Comparison of ENCODE assay signal across 22 cellular contexts in genomic region chr20:17884318-17885003, GRCh38.
DNase-seq lines count a peak whose midpoint lies in the region; ATAC-seq, FAIRE-seq and TF ChIP-seq lines count a peak whose summit lies in the region.
"Had no signal": no experiment of that assay in that cellular context is flagged by ENCODE, and none has a peak within 500 bp of the region (broad histone marks: within the 10 kb centered on the region; RNA-seq: fewer than 3 reads in every experiment).

No MANE protein-coding gene starts in this region.

- H4K5ac ChIP-seq in H9 (ENCODE audit: insufficient read length, low read depth, low read length) (no peak overlapping the region), H1 (ENCODE audit: insufficient read length, low read depth, low read length) (no peak overlapping the region)

- H3K4me3 Mint-ChIP-seq in H9: no peak overlapping the region
- peak overlapping the region; percentile 30 for H3K4me3 Mint-ChIP-seq in neural crest cell
- H3K4me3 Mint-ChIP-seq: IgD-negative memory B cell had no signal

- H3K27me3 Mint-ChIP-seq in H9 (ENCODE audit: low read depth): no peaks in the 10 kb centered on the region; the same call in none of the 2 replicates
- H3K27me3 Mint-ChIP-seq in neural crest cell (ENCODE audit: low read depth): no peaks in the 10 kb centered on the region

- no peak overlapping the region for H3K4ac ChIP-seq in H9 (ENCODE audit: low read depth, low read length)
- H3K4ac ChIP-seq in H1 (replicated peaks; ENCODE audit: insufficient read length, low read depth, low read length): no peak overlapping the region

- no peak overlapping the region for H3K27ac ChIP-seq in BLaER1
- H3K27ac ChIP-seq in H9 (ENCODE audit: insufficient read length, low read depth, low read length): no peak overlapping the region
- no peak overlapping the region for H3K27ac ChIP-seq in H1 (ENCODE audit: low read depth, low read length)
- H3K27ac ChIP-seq: HL-60 had no signal

- peaks cover 26% of the 10 kb centered on the region in 2 experiments for H3K4me1 Mint-ChIP-seq in H9
- peaks cover 63% of the 10 kb centered on the region for H3K4me1 Mint-ChIP-seq in neural crest cell
- H3K4me1 Mint-ChIP-seq: IgD-negative memory B cell had no signal

- H3K27ac Mint-ChIP-seq in H9 (no peak overlapping the region; a peak in 1 of 7 replicates), neural crest cell (ENCODE audit: unreplicated experiment) (peak overlapping the region; percentile 59)
- H3K27ac Mint-ChIP-seq: IgD-negative memory B cell had no signal

- H3K14ac ChIP-seq in H9 (ENCODE audit: insufficient read depth, low read length): no peak overlapping the region
- no peak overlapping the region for H3K14ac ChIP-seq in H1 (ENCODE audit: insufficient read length)

- no peak for TF ChIP-seq EP300 in H1 (IDR thresholded peaks at IDR 0.05; ENCODE audit: borderline replicate concordance in 1 of 2, low read depth in 2 of 2, low read length in 2 of 2)

- no peak overlapping the region for H2BK20ac ChIP-seq in H9 (ENCODE audit: low read depth, low read length, poor library complexity, severe bottlenecking)
- H2BK20ac ChIP-seq in H1 (ENCODE audit: low read length): no peak overlapping the region

- H3K79me2 ChIP-seq in H9 (ENCODE audit: insufficient read depth, low read length): no peaks in the 10 kb centered on the region
- H3K79me2 ChIP-seq in H1 (ENCODE audit: control insufficient read depth in 1 of 2, insufficient read depth in 2 of 2, low read length in 2 of 2): no peaks in the 10 kb centered on the region

- no peak overlapping the region for H3K4me3 ChIP-seq in BLaER1
- H3K4me3 ChIP-seq in H1 (ENCODE audit: extremely low read depth in 1 of 4, insufficient read depth in 2 of 4, low read depth in 3 of 4, low read length in 4 of 4): no peak overlapping the region
- H3K4me3 ChIP-seq: HAP-1 had no signal

- H3K18ac ChIP-seq in H9 (ENCODE audit: insufficient read length, low read depth, low read length) (no peak overlapping the region), H1 (ENCODE audit: extremely low read depth, low read length) (no peak overlapping the region; the same call in none of the 2 replicates)

- peaks cover 32% of the 10 kb centered on the region for H3K4me1 ChIP-seq in BLaER1
- H3K4me1 ChIP-seq in H9 (ENCODE audit: insufficient read depth, low read length): no peaks in the 10 kb centered on the region
- H3K4me1 ChIP-seq in H1 (replicated peaks in 1 of 4; ENCODE audit: control insufficient read depth in 3 of 4, insufficient read depth in 4 of 4, low read length in 3 of 4): peaks cover 3 to 11% (median 7%) of the 10 kb centered on the region in 4 experiments
- H3K4me1 ChIP-seq: HAP-1 had no signal

- H2BK120ac ChIP-seq in H9 (ENCODE audit: low read depth, low read length, poor library complexity, severe bottlenecking) (no peak overlapping the region), H1 (replicated peaks; ENCODE audit: low read depth, low read length) (no peak overlapping the region)

- H2BK12ac ChIP-seq in H9 (ENCODE audit: insufficient read length, low read depth, low read length): no peak overlapping the region
- 0 out of 2 replicates have a peak overlapping the region, but pooled peaks have one; percentile 12 for H2BK12ac ChIP-seq in H1 (ENCODE audit: low read depth, low read length)

- no peak overlapping the region for H3T11ph ChIP-seq in H9 (ENCODE audit: low read length)

- H3K36me3 Mint-ChIP-seq in H9 (ENCODE audit: insufficient read depth in 1 of 3, low read depth in 3 of 3) (peaks cover 3 to 11% (median 5%) of the 10 kb centered on the region in 3 experiments; a peak in 5 of 7 replicates), neural crest cell (ENCODE audit: low read depth) (no peaks in the 10 kb centered on the region)

- H4K8ac ChIP-seq in H9 (replicated peaks; ENCODE audit: insufficient read length, low read depth, low read length) (no peak overlapping the region), H1 (ENCODE audit: extremely low read depth, insufficient read depth, low read length) (no peak overlapping the region)

- no peak for ATAC-seq in GM18907 (IDR thresholded peaks at IDR 0.05; ENCODE audit: unreplicated experiment)
- ATAC-seq: SK-N-SH treated with all-trans-retinoic acid at 6 μM for 48 hours had no signal

- H3K23me2 ChIP-seq in H9 (ENCODE audit: insufficient read length, low read depth, low read length, poor library complexity, severe bottlenecking): no peaks in the 10 kb centered on the region
- no peaks in the 10 kb centered on the region for H3K23me2 ChIP-seq in H1 (ENCODE audit: low read depth, low read length)

- DNase-seq in H9 (no peak), H1 (ENCODE audit: low read depth in 1 of 2, low spot score in 2 of 2) (no peak), neural crest cell (ENCODE audit: low read depth, low spot score) (no peak), KG1 (lab: John Stamatoyannopoulos, UW) (no peak)
- no peak for DNase-seq in effector CD8-positive, alpha-beta T cell (lab: John Stamatoyannopoulos, UW)
- DNase-seq: DMS 273 treated with DMSO at 0.1 percent for 48 hours, DND-41, NCI-H1092 treated with DMSO at 0.1 percent for 48 hours, NCI-H146, NCI-H2081 treated with DMSO at 0.1 percent for 48 hours, NCI-H2227 treated with DMSO at 0.1 percent for 48 hours, NCI-H510A treated with DMSO at 0.1 percent for 48 hours, NCI-H82, OCI-M1, SIG-M5 had no signal

- H4K20me1 ChIP-seq in BLaER1: no peaks in the 10 kb centered on the region
- H4K20me1 ChIP-seq in H9 (ENCODE audit: control insufficient read depth, insufficient read depth, insufficient read length): no peaks in the 10 kb centered on the region
- no peaks in the 10 kb centered on the region for H4K20me1 ChIP-seq in H1 (replicated peaks in 1 of 2; ENCODE audit: control insufficient read depth in 1 of 2, insufficient read depth in 2 of 2, low read length in 2 of 2)

- H4K91ac ChIP-seq in H9 (ENCODE audit: insufficient read length, low read depth, low read length): no peak overlapping the region
- H4K91ac ChIP-seq in H1 (replicated peaks; ENCODE audit: insufficient read length, low read length): no peak overlapping the region

- peaks cover 8 to 11% of the 10 kb centered on the region in 2 experiments for H3K9me3 Mint-ChIP-seq in H9
- no peaks in the 10 kb centered on the region for H3K9me3 Mint-ChIP-seq in neural crest cell

- H3K4me2 ChIP-seq in BLaER1 (0 out of 2 replicates have a peak overlapping the region, but pooled peaks have one; percentile 42), H9 (ENCODE audit: insufficient read depth, insufficient read length, low read length) (no peak overlapping the region), H1 (ENCODE audit: insufficient read depth in 1 of 2, low read depth in 2 of 2, low read length in 2 of 2) (no peak overlapping the region)

- H3K9ac ChIP-seq in BLaER1: no peak overlapping the region
- no peak overlapping the region for H3K9ac ChIP-seq in H9 (ENCODE audit: extremely low read depth, insufficient read length, low read length)
- no peak overlapping the region for H3K9ac ChIP-seq in H1 (replicated peaks in 1 of 4; ENCODE audit: extremely low read depth in 1 of 4, low read depth in 3 of 4, low read length in 3 of 4)

- no peaks in the 10 kb centered on the region for H3K27me3 ChIP-seq in BLaER1
- H3K27me3 ChIP-seq in H9 (ENCODE audit: insufficient read depth, low read length): no peaks in the 10 kb centered on the region
- H3K27me3 ChIP-seq in H1 (replicated peaks in 1 of 4; ENCODE audit: control insufficient read depth in 3 of 4, extremely low read depth in 1 of 4, insufficient read depth in 3 of 4, low read length in 3 of 4): no peaks in the 10 kb centered on the region

- FAIRE-seq in H1 (lab: Jason Lieb, UNC): no peak
- FAIRE-seq: G401.6 had no signal

- H2AFZ ChIP-seq in H9 (ENCODE audit: low read length) (no peak overlapping the region), H1 (ENCODE audit: low read length) (no peak overlapping the region)

- H3K36me3 ChIP-seq in BLaER1 (no peaks in the 10 kb centered on the region), H1 (ENCODE audit: control insufficient read depth in 2 of 4, insufficient read depth in 4 of 4, low read length in 3 of 4) (no peaks in the 10 kb centered on the region)
- H3K36me3 ChIP-seq: HAP-1 had no signal

- H3K56ac ChIP-seq in H9 (ENCODE audit: insufficient read length, low read depth, low read length) (no peak overlapping the region), H1 (replicated peaks; ENCODE audit: insufficient read length, low read depth, low read length) (no peak overlapping the region)

- H3K23ac ChIP-seq in H9 (ENCODE audit: insufficient read length, low read depth, low read length) (no peak overlapping the region), H1 (ENCODE audit: insufficient read length) (no peak overlapping the region)

- CTCF ChIA-PET in H1 (lab: Charles Lee; ENCODE audit: partially characterized antibody): interaction anchor here (0.6 to 3.8 kb wide), 13 partner anchors 11 to 212 kb away, joined by 3 to 24 read pairs (median 4); no protein-coding TSS in a partner anchor

- TF ChIP-seq RAD21 in H1 (IDR thresholded peaks at IDR 0.05 in 1 of 2, conservative IDR thresholded peaks at IDR 0.05 in 1 of 2; ENCODE audit: low read depth in 2 of 2, low read length in 2 of 2): no peak

- no CpG with 5 or more reads among the region's 14 CpGs for WGBS in H9 (ENCODE audit: extremely low coverage, insufficient read length, low lambda C conversion rate)
- WGBS in H1 (ENCODE audit: extremely low coverage in 1 of 2, insufficient coverage in 1 of 2, insufficient read length in 1 of 2, insufficient replicate concordance in 2 of 2, low coverage in 1 of 2, low lambda C conversion rate in 2 of 2, missing lambda C conversion rate in 1 of 2), 2 experiments: 90% methylated on average over 14 of the region's 14 CpGs; no CpG with 5 or more reads in 1 of the 2 experiments

- 0 out of 3 replicates have a peak, but pooled peaks have one; percentile 4 for TF ChIP-seq CTCF in H9 (conservative IDR thresholded peaks at IDR 0.05)
- TF ChIP-seq CTCF in H1 (IDR thresholded peaks at IDR 0.05; ENCODE audit: control extremely low read depth in 1 of 3, insufficient read depth in 1 of 3, low read depth in 1 of 3, low read length in 3 of 3): no peak
- TF ChIP-seq CTCF in neural crest cell (conservative IDR thresholded peaks at IDR 0.05): no peak

- H2BK15ac ChIP-seq in H9 (ENCODE audit: low read depth, low read length) (no peak overlapping the region), H1 (ENCODE audit: low read length) (peak overlapping the region; percentile 46; the same call in 1 of the 2 replicates)

- H3K9me3 ChIP-seq in BLaER1: peaks cover 6% of the 10 kb centered on the region
- H3K9me3 ChIP-seq in H9 (ENCODE audit: control insufficient read depth, low read depth, low read length): no peaks in the 10 kb centered on the region
- H3K9me3 ChIP-seq in H1 (ENCODE audit: insufficient read depth in 2 of 2, low read depth in 1 of 2, low read length in 1 of 2): peaks cover 5 to 7% of the 10 kb centered on the region in 2 experiments; a peak in 3 of 4 replicates

- no peak overlapping the region for H2BK5ac ChIP-seq in H9 (ENCODE audit: insufficient read length, low read length)
- H2BK5ac ChIP-seq in H1 (ENCODE audit: low read depth, low read length): no peak overlapping the region

- TF ChIP-seq POLR2A in H1 (IDR thresholded peaks at IDR 0.05; ENCODE audit: control extremely low read depth in 1 of 2, low read depth in 2 of 2, low read length in 2 of 2): no peak

- no peak overlapping the region for H2AK5ac ChIP-seq in H9 (ENCODE audit: insufficient read length, low read length)
- H2AK5ac ChIP-seq in H1 (ENCODE audit: low read depth, low read length): no peak overlapping the region

- POLR2A ChIA-PET in H1 (lab: Charles Lee; ENCODE audit: partially characterized antibody): interaction anchor here (0.7 to 1.8 kb wide), 5 partner anchors 10 to 54 kb away, joined by 3 to 6 read pairs (median 4); no protein-coding TSS in a partner anchor

- H3K79me1 ChIP-seq in H9 (ENCODE audit: insufficient read depth, low read depth, low read length, poor library complexity, severe bottlenecking) (no peaks in the 10 kb centered on the region), H1 (ENCODE audit: low read depth, low read length) (no peaks in the 10 kb centered on the region; the same call in 1 of the 2 replicates)
